ENCODE assay signal across 17 cellular contexts in genomic region chr7:4195650-4196049, GRCh38.
DNase-seq lines count a peak whose midpoint lies in the region; ATAC-seq and TF ChIP-seq lines count a peak whose summit lies in the region.
"Had no signal": no experiment of that assay in that cellular context is flagged by ENCODE, and none has a peak within 500 bp of the region (broad histone marks: within the 10 kb centered on the region; RNA-seq: fewer than 3 reads in every experiment).

No MANE protein-coding gene starts in this region.

- no peaks in the 10 kb centered on the region for H3K36me3 Mint-ChIP-seq in neural progenitor cell
- H3K36me3 Mint-ChIP-seq: CD4-positive, CD25-positive, alpha-beta regulatory T cell had no signal

- H3K27me3 ChIP-seq in right atrium auricular region (no peaks in the 10 kb centered on the region), foreskin keratinocyte (no peaks in the 10 kb centered on the region), neural progenitor cell (no peaks in the 10 kb centered on the region)
- H3K27me3 ChIP-seq: BLaER1 treated with 17β-estradiol and CSF1 and Interleukin-3, amounts not matched to agents 10 nM and 100 nM had no signal

- no peaks in the 10 kb centered on the region for H3K27me3 Mint-ChIP-seq in neural progenitor cell (ENCODE audit: insufficient read depth, low read depth)
- H3K27me3 Mint-ChIP-seq: CD4-positive, CD25-positive, alpha-beta regulatory T cell had no signal

- intact Hi-C loops in Right ventricle myocardium superior (cut with DNase I) = no loop called here

- H3K79me2 ChIP-seq in neural progenitor cell (ENCODE audit: low read depth) = no peaks in the 10 kb centered on the region

- ATAC-seq in Right ventricle myocardium superior (ENCODE audit: poor library complexity) (no peak), foreskin keratinocyte (peak; percentile 15)
- ATAC-seq: GM12878, K562 had no signal

- H3K27ac Mint-ChIP-seq in neural progenitor cell = no peak overlapping the region
- H3K27ac Mint-ChIP-seq: CD4-positive, CD25-positive, alpha-beta regulatory T cell; HFFc6 had no signal

- DNase-seq in Right ventricle myocardium superior (peak; percentile 30), right atrium auricular region (ENCODE audit: low spot score) (no peak), foreskin keratinocyte (no peak), neural progenitor cell (ENCODE audit: low spot score) (no peak), DMS114 treated with DMSO at 0.1 percent for 48 hours (lab: John Stamatoyannopoulos, UW; ENCODE audit: unreplicated experiment) (no peak), NCI-H146 treated with DMSO at 0.1 percent for 48 hours (lab: John Stamatoyannopoulos, UW; ENCODE audit: unreplicated experiment) (no peak), GF-D8 (lab: John Stamatoyannopoulos, UW) (no peak)
- DNase-seq: 8988T; AML-193; CD4-positive, CD25-positive, alpha-beta regulatory T cell; GOT3; HFFc6 had no signal

- H3K36me3 ChIP-seq in right atrium auricular region (no peaks in the 10 kb centered on the region), neural progenitor cell (no peaks in the 10 kb centered on the region)
- H3K36me3 ChIP-seq: BLaER1 treated with 17β-estradiol and CSF1 and Interleukin-3, amounts not matched to agents 10 nM and 100 nM; HAP-1 had no signal

- H2AFZ ChIP-seq in neural progenitor cell (replicated peaks) = no peak overlapping the region

- H3K9ac ChIP-seq in neural progenitor cell = no peak overlapping the region
- H3K9ac ChIP-seq: BLaER1 treated with 17β-estradiol and CSF1 and Interleukin-3, amounts not matched to agents 10 nM and 100 nM had no signal

- H3K4me3 Mint-ChIP-seq in neural progenitor cell = peak overlapping the region; percentile 13
- H3K4me3 Mint-ChIP-seq: CD4-positive, CD25-positive, alpha-beta regulatory T cell; HFFc6 had no signal

- H3K27ac ChIP-seq in right atrium auricular region = no peak overlapping the region
- H3K27ac ChIP-seq in foreskin keratinocyte = no peak overlapping the region
- H3K27ac ChIP-seq in neural progenitor cell = no peak overlapping the region
- H3K27ac ChIP-seq: BLaER1 treated with 17β-estradiol and CSF1 and Interleukin-3, amounts not matched to agents 10 nM and 100 nM; HL-60 had no signal

- H3F3A ChIP-seq in neural progenitor cell (ENCODE audit: low read depth) = peaks cover 7% of the 10 kb centered on the region

- H3K4me1 ChIP-seq in right atrium auricular region = no peaks in the 10 kb centered on the region
- no peaks in the 10 kb centered on the region for H3K4me1 ChIP-seq in foreskin keratinocyte
- H3K4me1 ChIP-seq in neural progenitor cell = no peaks in the 10 kb centered on the region
- H3K4me1 ChIP-seq: BLaER1 treated with 17β-estradiol and CSF1 and Interleukin-3, amounts not matched to agents 10 nM and 100 nM; HAP-1 had no signal

- no peaks in the 10 kb centered on the region for H4K20me1 ChIP-seq in neural progenitor cell (ENCODE audit: low read depth)
- H4K20me1 ChIP-seq: BLaER1 treated with 17β-estradiol and CSF1 and Interleukin-3, amounts not matched to agents 10 nM and 100 nM had no signal

- H3K4me1 Mint-ChIP-seq in neural progenitor cell = peaks cover 11% of the 10 kb centered on the region
- H3K4me1 Mint-ChIP-seq: CD4-positive, CD25-positive, alpha-beta regulatory T cell had no signal

- H3K9me3 ChIP-seq in right atrium auricular region (no peaks in the 10 kb centered on the region), neural progenitor cell (ENCODE audit: low read depth) (no peaks in the 10 kb centered on the region)
- H3K9me3 ChIP-seq: HAP-1 had no signal

- H3K4me3 ChIP-seq in right atrium auricular region = no peak overlapping the region
- H3K4me3 ChIP-seq in neural progenitor cell = no peak overlapping the region
- H3K4me3 ChIP-seq: BLaER1 treated with 17β-estradiol and CSF1 and Interleukin-3, amounts not matched to agents 10 nM and 100 nM; GM12878; HAP-1; K562 had no signal

- H3K9me3 Mint-ChIP-seq in neural progenitor cell = no peaks in the 10 kb centered on the region
- H3K9me3 Mint-ChIP-seq: CD4-positive, CD25-positive, alpha-beta regulatory T cell had no signal

- no peak for TF ChIP-seq CTCF in right atrium auricular region (IDR thresholded peaks at IDR 0.05)
- TF ChIP-seq CTCF in foreskin keratinocyte (conservative IDR thresholded peaks at IDR 0.05) = no peak
- TF ChIP-seq CTCF in neural progenitor cell (IDR thresholded peaks at IDR 0.05) = no peak

- H3K4me2 ChIP-seq in neural progenitor cell = no peak overlapping the region
- H3K4me2 ChIP-seq: BLaER1 treated with 17β-estradiol and CSF1 and Interleukin-3, amounts not matched to agents 10 nM and 100 nM had no signal
